22 cellular contexts compared by ENCODE assay signal in genomic region chr2:15705310-15705709, GRCh38.
"Had no signal": no experiment of that assay in that cellular context is flagged by ENCODE, and none has a peak within 500 bp of the region (broad histone marks: within the 10 kb centered on the region; RNA-seq: fewer than 3 reads in every experiment).

No MANE protein-coding gene starts in this region.

- H3K4me1 Mint-ChIP-seq: naive B cell; natural killer cell; stimulated activated effector memory CD8-positive, alpha-beta T cell treated with anti-CD3 and anti-CD28 coated beads, Interleukin-12 subunit alpha, Interleukin-12 subunit beta, amount 100 ng/mL, for 72 hours; stimulated activated naive CD8-positive, alpha-beta T cell treated with anti-CD3 and anti-CD28 coated beads, Interleukin-15, amount 100 ng/mL, for 72 hours had no signal

- H3K27me3 ChIP-seq: neural progenitor cell, neutrophil, right atrium auricular region, tibial nerve, vagina had no signal

- H3K27ac ChIP-seq: neural progenitor cell, neutrophil, vagina had no signal

- H3K27ac Mint-ChIP-seq: mesothelial cell of epicardium; natural killer cell; neural progenitor cell; progenitor cell of endocrine pancreas; stimulated activated effector memory CD8-positive, alpha-beta T cell treated with anti-CD3 and anti-CD28 coated beads, Interleukin-12 subunit alpha, Interleukin-12 subunit beta, amount 100 ng/mL, for 72 hours; stimulated activated naive CD8-positive, alpha-beta T cell treated with anti-CD3 and anti-CD28 coated beads, Interleukin-15, amount 100 ng/mL, for 72 hours; type B pancreatic cell had no signal

- H3K36me3 ChIP-seq: neural progenitor cell, neutrophil, right atrium auricular region, tibial nerve, vagina had no signal

- H3K4me3 Mint-ChIP-seq: mesothelial cell of epicardium; naive B cell; natural killer cell; neural progenitor cell; stimulated activated effector memory CD8-positive, alpha-beta T cell treated with anti-CD3 and anti-CD28 coated beads, Interleukin-12 subunit alpha, Interleukin-12 subunit beta, amount 100 ng/mL, for 72 hours; stimulated activated naive CD8-positive, alpha-beta T cell treated with anti-CD3 and anti-CD28 coated beads, Interleukin-15, amount 100 ng/mL, for 72 hours; type B pancreatic cell had no signal

- H3K9me3 ChIP-seq: neutrophil, right atrium auricular region, tibial nerve, vagina had no signal

- H3K36me3 Mint-ChIP-seq: mesothelial cell of epicardium; naive B cell; natural killer cell; neural progenitor cell; stimulated activated effector memory CD8-positive, alpha-beta T cell treated with anti-CD3 and anti-CD28 coated beads, Interleukin-12 subunit alpha, Interleukin-12 subunit beta, amount 100 ng/mL, for 72 hours; type B pancreatic cell had no signal

- ATAC-seq: natural killer cell; stimulated activated effector memory CD8-positive, alpha-beta T cell treated with anti-CD3 and anti-CD28 coated beads, Interleukin-12 subunit alpha, Interleukin-12 subunit beta, amount 100 ng/mL, for 72 hours; stimulated activated naive CD8-positive, alpha-beta T cell treated with anti-CD3 and anti-CD28 coated beads, Interleukin-15, amount 100 ng/mL, for 72 hours had no signal

- H3K4me3 ChIP-seq: lung, neural progenitor cell, right atrium auricular region, skin epidermis, tibial nerve, vagina had no signal

- H3K27me3 Mint-ChIP-seq: type B pancreatic cell had no signal

- H3K9me3 Mint-ChIP-seq: natural killer cell; stimulated activated effector memory CD8-positive, alpha-beta T cell treated with anti-CD3 and anti-CD28 coated beads, Interleukin-12 subunit alpha, Interleukin-12 subunit beta, amount 100 ng/mL, for 72 hours; stimulated activated naive CD8-positive, alpha-beta T cell treated with anti-CD3 and anti-CD28 coated beads, Interleukin-15, amount 100 ng/mL, for 72 hours had no signal

- H3K4me1 ChIP-seq: neural progenitor cell had no signal

- DNase-seq: hippocampal formation; kidney glomerular epithelial cell; left cardiac atrium; mesendoderm; naive B cell; natural killer cell; occipital lobe; stimulated activated CD4-positive, alpha-beta T cell treated with anti-CD3 and anti-CD28 coated beads, Interleukin-4, amount 100 ng/mL, for 24 hours; stimulated activated naive CD4-positive, alpha-beta T cell treated with Interleukin-2 at 50 U/mL for 16 hours; stimulated activated naive CD8-positive, alpha-beta T cell treated with anti-CD3 and anti-CD28 coated beads, Interleukin-15, amount 100 ng/mL, for 72 hours; substantia nigra had no signal
